In genomic region chr2:212005077-212005671, GRCh38 we compare ENCODE assay signal across 8 cellular contexts.
DNase-seq lines count a peak whose midpoint lies in the region; ATAC-seq and TF ChIP-seq lines count a peak whose summit lies in the region.

No MANE protein-coding gene starts in this region.

- BruUV-seq in MCF 10A (replicated peaks; lab: Mats Ljungman, UMichigan), result no TSS peak

- ATAC-seq in HG02623 (IDR thresholded peaks at IDR 0.05; ENCODE audit: unreplicated experiment), result peak; percentile 87
- ATAC-seq in lower lobe of right lung, result peak; percentile 57 to 68
- no peak for ATAC-seq in HG03045 (IDR thresholded peaks at IDR 0.05; ENCODE audit: unreplicated experiment)

- TF ChIP-seq POLR2A in breast epithelium (IDR thresholded peaks at IDR 0.05) (no peak), spleen (IDR thresholded peaks at IDR 0.05) (no peak)

- intact Hi-C loops in MCF 10A (cut with micrococcal nuclease) (no loop called here), breast epithelium (cut with DNase I; ENCODE audit: low total_unique reads) (no loop called here), lower lobe of right lung (cut with DNase I) (no loop called here), spleen (cut with DNase I; ENCODE audit: low total_unique reads) (no loop called here)

- in situ Hi-C loops in T47D (cut with HindIII; ENCODE audit: low pct_unique_long_range_greater_than_20kb, low sequenced_read_pairs), result no loop called here

- H3K9me3 ChIP-seq in breast epithelium, result no peaks in the 10 kb centered on the region
- no peaks in the 10 kb centered on the region for H3K9me3 ChIP-seq in lower lobe of right lung
- peaks cover 0 to 8% (median 0%) of the 10 kb centered on the region in 8 donors for H3K9me3 ChIP-seq in spleen

- H3K9me3 Mint-ChIP-seq in MCF 10A (ENCODE audit: unreplicated experiment), result no peaks in the 10 kb centered on the region

- H3K4me1 Mint-ChIP-seq in MCF 10A (ENCODE audit: insufficient read depth, unreplicated experiment), result no peaks in the 10 kb centered on the region

- no peak overlapping the region for H3K27ac Mint-ChIP-seq in MCF 10A (ENCODE audit: low read depth, unreplicated experiment)

- DNase-seq in MCF 10A (ENCODE audit: unreplicated experiment) (peak; percentile 40), breast epithelium (ENCODE audit: low spot score in 2 of 2) (no peak), NCI-H1694 treated with DMSO at 0.1 percent for 48 hours (lab: John Stamatoyannopoulos, UW) (peak; percentile 24), T47D (ENCODE audit: low read depth in 1 of 2, low spot score in 1 of 2) (peak; percentile 9 to 59), lower lobe of right lung (peak; percentile 49), spleen (no peak)

- H3K4me3 Mint-ChIP-seq in MCF 10A (ENCODE audit: unreplicated experiment), result no peak overlapping the region

- TF ChIP-seq CTCF in MCF 10A (IDR thresholded peaks at IDR 0.05; ENCODE audit: unreplicated experiment), result peak; percentile 10
- no peak for TF ChIP-seq CTCF in breast epithelium (IDR thresholded peaks at IDR 0.05)
- peak; percentile 31 for TF ChIP-seq CTCF in lower lobe of right lung (IDR thresholded peaks at IDR 0.05)
- TF ChIP-seq CTCF in spleen (IDR thresholded peaks at IDR 0.05 in 8 of 11, conservative IDR thresholded peaks at IDR 0.05 in 3 of 11), result peak in 2 of 11 experiments; percentile 11 to 24

- peaks cover 19% of the 10 kb centered on the region for H3K27me3 Mint-ChIP-seq in MCF 10A (ENCODE audit: insufficient read depth, unreplicated experiment)

- H3K4me1 ChIP-seq in breast epithelium, result no peaks in the 10 kb centered on the region
- H3K4me1 ChIP-seq in lower lobe of right lung, result no peaks in the 10 kb centered on the region
- no peaks in the 10 kb centered on the region for H3K4me1 ChIP-seq in spleen

- no peak overlapping the region for H3K4me3 ChIP-seq in breast epithelium
- no peak overlapping the region for H3K4me3 ChIP-seq in lower lobe of right lung
- no peak overlapping the region for H3K4me3 ChIP-seq in spleen

- no peaks in the 10 kb centered on the region for H3K27me3 ChIP-seq in breast epithelium
- no peaks in the 10 kb centered on the region for H3K27me3 ChIP-seq in lower lobe of right lung (ENCODE audit: low read depth)
- H3K27me3 ChIP-seq in spleen (replicated peaks in 1 of 7), result no peaks in the 10 kb centered on the region

- POLR2A ChIA-PET in MCF 10A (lab: Yijun Ruan, JAX), result no interaction called here

- H3K36me3 ChIP-seq in breast epithelium (no peaks in the 10 kb centered on the region), lower lobe of right lung (no peaks in the 10 kb centered on the region), spleen (no peaks in the 10 kb centered on the region)

- CTCF ChIA-PET in MCF 10A (lab: Yijun Ruan, JAX), result interaction anchor here (0.7 to 1.6 kb wide), 3 partner anchors 19 to 562 kb away, joined by 3 read pairs; no protein-coding TSS in a partner anchor

- WGBS in spleen, 5 donors, result 29 to 50% (median 36%) methylated on average over 6 of the region's 6 CpGs

- no peaks in the 10 kb centered on the region for H3K36me3 Mint-ChIP-seq in MCF 10A (ENCODE audit: insufficient read depth, unreplicated experiment)

- H3K27ac ChIP-seq in breast epithelium (no peak overlapping the region), lower lobe of right lung (no peak overlapping the region), spleen (no peak overlapping the region)

Comparison
In these comparisons a context has a peak if more than half of its experiments do, and no peak if none do; other contexts are left out.
1. DNase-seq: peak in MCF 10A (single experiment), NCI-H1694 treated with DMSO at 0.1 percent for 48 hours (single experiment), T47D (2 of 2) and lower lobe of right lung (single experiment); none in breast epithelium (0 of 2) and spleen (single experiment).
2. CTCF ChIP-seq: peak in MCF 10A (single experiment) and lower lobe of right lung (single experiment); none in breast epithelium (0 of 3).